27 cellular contexts compared by ENCODE assay signal in the genomic region with DNA sequence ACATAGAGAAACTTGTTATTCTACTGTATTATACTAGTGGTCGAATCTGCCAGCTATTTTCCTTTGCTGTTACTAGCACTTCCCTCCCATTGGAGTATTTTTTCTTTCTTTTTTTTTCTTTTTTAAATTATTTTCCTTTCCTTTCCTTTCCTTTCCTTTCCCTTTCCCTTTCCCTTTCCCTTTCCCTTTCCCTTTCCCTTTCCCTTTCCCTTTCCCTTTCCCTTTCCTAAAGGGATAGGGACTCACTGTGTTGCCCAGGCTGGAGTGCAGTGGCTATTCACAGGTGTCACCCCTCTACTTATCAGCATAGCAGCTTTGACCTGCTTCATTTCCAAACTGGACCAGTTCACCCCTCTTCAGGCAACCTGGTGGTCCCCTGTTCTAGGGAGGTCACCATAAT.
"Had no signal": no experiment of that assay in that cellular context is flagged by ENCODE, and none has a peak within 500 bp of the region (broad histone marks: within the 10 kb centered on the region; RNA-seq: fewer than 3 reads in every experiment).

No MANE protein-coding gene starts in this region.

- H3K27me3 ChIP-seq: colonic mucosa, esophagus muscularis mucosa, foreskin keratinocyte, gastroesophageal sphincter, heart left ventricle, hepatocyte, left lung had no signal

- FAIRE-seq: endometrium, endothelial cell of umbilical vein, frontal cortex had no signal

- H3K36me3 ChIP-seq: colonic mucosa, esophagus muscularis mucosa, gastroesophageal sphincter, heart left ventricle, left lung, lower lobe of right lung had no signal

- H2AFZ ChIP-seq: hepatocyte had no signal

- H3K27ac ChIP-seq: colonic mucosa, esophagus muscularis mucosa, foreskin keratinocyte, gastroesophageal sphincter, heart left ventricle, hepatocyte, left lung, lower lobe of right lung had no signal

- H3K4me3 ChIP-seq: colonic mucosa, esophagus muscularis mucosa, gastroesophageal sphincter, heart left ventricle, hepatocyte, left lung, lower lobe of right lung, mucosa of descending colon had no signal

- H3K4me2 ChIP-seq: hepatocyte had no signal

- ATAC-seq: effector memory CD8-positive, alpha-beta T cell; foreskin keratinocyte; gastroesophageal sphincter; heart left ventricle; left colon; left lung; left ventricle myocardium superior; lower lobe of right lung; mucosa of descending colon had no signal

- H3K4me3 Mint-ChIP-seq: dendritic cell treated with granulocyte-macrophage colony-stimulating factor and Interleukin-4, amounts not matched to agents 40 ng/mL and 50 ng/mL, for 4 days; effector memory CD8-positive, alpha-beta T cell; endodermal cell; immature natural killer cell; mesothelial cell of epicardium; naive B cell had no signal

- H3K9me3 ChIP-seq: colonic mucosa, esophagus muscularis mucosa, gastroesophageal sphincter, heart left ventricle, left lung, lower lobe of right lung, mucosa of descending colon had no signal

- H3K4me1 Mint-ChIP-seq: endodermal cell, immature natural killer cell, mesothelial cell of epicardium, naive B cell had no signal

- H3K4me1 ChIP-seq: colonic mucosa, esophagus muscularis mucosa, foreskin keratinocyte, gastroesophageal sphincter, heart left ventricle, left lung, lower lobe of right lung had no signal

- H3K9me3 Mint-ChIP-seq: dendritic cell treated with granulocyte-macrophage colony-stimulating factor and Interleukin-4, amounts not matched to agents 40 ng/mL and 50 ng/mL, for 4 days; effector memory CD8-positive, alpha-beta T cell; endodermal cell; immature natural killer cell; mesothelial cell of epicardium had no signal

- H3K27me3 Mint-ChIP-seq: dendritic cell treated with granulocyte-macrophage colony-stimulating factor and Interleukin-4, amounts not matched to agents 40 ng/mL and 50 ng/mL, for 4 days had no signal

- H3K79me2 ChIP-seq: hepatocyte had no signal

- DNase-seq: colonic mucosa; cortex of kidney; effector CD8-positive, alpha-beta T cell; effector memory CD8-positive, alpha-beta T cell; endodermal cell; foreskin keratinocyte; heart left ventricle; hypothalamus; immature natural killer cell; islet precursor cell; kidney; kidney glomerular epithelial cell; left colon; left lung; left ventricle myocardium superior; lower lobe of right lung; mesenchymal stem cell; mucosa of descending colon; naive B cell had no signal

- H3K27ac Mint-ChIP-seq: dendritic cell treated with granulocyte-macrophage colony-stimulating factor and Interleukin-4, amounts not matched to agents 40 ng/mL and 50 ng/mL, for 4 days; effector memory CD8-positive, alpha-beta T cell; endodermal cell; immature natural killer cell; mesothelial cell of epicardium; naive B cell had no signal

- H3K36me3 Mint-ChIP-seq: immature natural killer cell, mesothelial cell of epicardium, naive B cell had no signal
